ENCODE assay signal across 8 cellular contexts in genomic region chr7:150941983-150942590, GRCh38. TPM values are rescaled to one million over a fixed set of nuclear protein-coding genes. Genes with fewer than 3 reads are reported as not detected.
DNase-seq lines count a peak whose midpoint lies in the region; ATAC-seq and TF ChIP-seq lines count a peak whose summit lies in the region.

No MANE protein-coding gene starts in this region.

- intact Hi-C loops in Calu3 (cut with micrococcal nuclease; ENCODE audit: unreplicated experiment): no loop called here
- intact Hi-C loops in activated CD4-positive, alpha-beta T cell treated with anti-CD3 and anti-CD28 coated beads for 36 hours (cut with DNase I, micrococcal nuclease): no loop called here
- intact Hi-C loops in right cardiac atrium (cut with DNase I): no loop called here
- intact Hi-C loops in esophagus muscularis mucosa (cut with DNase I): no loop called here

- H3K4me3 ChIP-seq in Jurkat, Clone E6-1 (ENCODE audit: low read length): peak overlapping the region; percentile 5; the same call in 1 of the 2 replicates
- H3K4me3 ChIP-seq in right cardiac atrium (ENCODE audit: low read length) (no peak overlapping the region), HAP-1 (no peak overlapping the region), esophagus muscularis mucosa (no peak overlapping the region)

- WGBS in right cardiac atrium: 31% methylated on average over 14 of the region's 14 CpGs
- 29% methylated on average over 3 of the region's 14 CpGs for WGBS in esophagus muscularis mucosa

- peaks cover 69% of the 10 kb centered on the region for H3K27me3 Mint-ChIP-seq in Calu3 (ENCODE audit: unreplicated experiment)
- H3K27me3 Mint-ChIP-seq in activated CD4-positive, alpha-beta T cell treated with anti-CD3 and anti-CD28 coated beads for 36 hours: no peaks in the 10 kb centered on the region

- no peak for TF ChIP-seq EP300 in esophagus muscularis mucosa (IDR thresholded peaks at IDR 0.05)

- no peaks in the 10 kb centered on the region for H3K36me3 ChIP-seq in HAP-1 (replicated peaks)
- peaks cover 0 to 20% (median 5%) of the 10 kb centered on the region in 4 donors for H3K36me3 ChIP-seq in esophagus muscularis mucosa

- H3K27me3 ChIP-seq in right cardiac atrium (ENCODE audit: control insufficient read depth, insufficient read depth) (no peaks in the 10 kb centered on the region), HAP-1 (ENCODE audit: low read depth) (peaks cover 9% of the 10 kb centered on the region), esophagus muscularis mucosa (no peaks in the 10 kb centered on the region)

- H3K27ac ChIP-seq in right cardiac atrium (ENCODE audit: low read length): no peak overlapping the region
- no peak overlapping the region for H3K27ac ChIP-seq in esophagus muscularis mucosa (replicated peaks in 1 of 4)

- no TSS peak for BruUV-seq in Calu3 (replicated peaks; lab: Mats Ljungman, UMichigan)

- POLR2A ChIA-PET in activated CD4-positive, alpha-beta T cell treated with anti-CD3 and anti-CD28 coated beads for 36 hours (lab: Charles Lee): no interaction called here

- H3K4me1 Mint-ChIP-seq in Calu3 (ENCODE audit: low read depth, unreplicated experiment): no peaks in the 10 kb centered on the region
- peaks cover 41% of the 10 kb centered on the region for H3K4me1 Mint-ChIP-seq in activated CD4-positive, alpha-beta T cell treated with anti-CD3 and anti-CD28 coated beads for 36 hours
- peaks cover 35% of the 10 kb centered on the region for H3K4me1 Mint-ChIP-seq in stimulated activated effector memory CD8-positive, alpha-beta T cell treated with anti-CD3 and anti-CD28 coated beads, Interleukin-12 subunit alpha, Interleukin-12 subunit beta, amount 100 ng/mL, for 72 hours

- peak; percentile 87 for ATAC-seq in activated CD4-positive, alpha-beta T cell treated with anti-CD3 and anti-CD28 coated beads for 36 hours
- ATAC-seq in right cardiac atrium: peak; percentile 17 to 48
- peak; percentile 81 for ATAC-seq in stimulated activated effector memory CD8-positive, alpha-beta T cell treated with anti-CD3 and anti-CD28 coated beads, Interleukin-12 subunit alpha, Interleukin-12 subunit beta, amount 100 ng/mL, for 72 hours
- ATAC-seq in HG02588 (IDR thresholded peaks at IDR 0.05; ENCODE audit: unreplicated experiment): no peak

- no peak for TF ChIP-seq POLR2A in esophagus muscularis mucosa (IDR thresholded peaks at IDR 0.05; ENCODE audit: low read depth)

- H3K27ac Mint-ChIP-seq in Calu3 (ENCODE audit: unreplicated experiment): no peak overlapping the region
- no peak overlapping the region for H3K27ac Mint-ChIP-seq in activated CD4-positive, alpha-beta T cell treated with anti-CD3 and anti-CD28 coated beads for 36 hours
- peak overlapping the region; percentile 4 for H3K27ac Mint-ChIP-seq in stimulated activated effector memory CD8-positive, alpha-beta T cell treated with anti-CD3 and anti-CD28 coated beads, Interleukin-12 subunit alpha, Interleukin-12 subunit beta, amount 100 ng/mL, for 72 hours

- DNase-seq in Calu3: peak; percentile 23
- peak; percentile 82 for DNase-seq in Jurkat, Clone E6-1 (ENCODE audit: low read depth, low spot score)
- DNase-seq in activated CD4-positive, alpha-beta T cell treated with anti-CD3 and anti-CD28 coated beads for 36 hours: peak; percentile 70
- DNase-seq in right cardiac atrium: peak in 2 of 3 donors; percentile 81 to 87
- DNase-seq in stimulated activated effector memory CD8-positive, alpha-beta T cell treated with anti-CD3 and anti-CD28 coated beads, Interleukin-12 subunit alpha, Interleukin-12 subunit beta, amount 100 ng/mL, for 72 hours (ENCODE audit: low spot score in 2 of 2): peak; percentile 23 to 63
- no peak for DNase-seq in HAP-1 (ENCODE audit: low spot score in 2 of 2)
- no peak for DNase-seq in esophagus muscularis mucosa (ENCODE audit: extremely low spot score)

- CTCF ChIA-PET in Calu3 (lab: Charles Lee): no interaction called here
- CTCF ChIA-PET in activated CD4-positive, alpha-beta T cell treated with anti-CD3 and anti-CD28 coated beads for 36 hours (lab: Charles Lee): interaction anchor here (0.6 to 1.3 kb wide), 3 partner anchors 16 to 45 kb away, joined by 3 read pairs; no protein-coding TSS in a partner anchor

- peaks cover 4% of the 10 kb centered on the region for H3K4me1 ChIP-seq in right cardiac atrium (ENCODE audit: control insufficient read depth, insufficient read depth, low read length)
- H3K4me1 ChIP-seq in HAP-1: no peaks in the 10 kb centered on the region
- H3K4me1 ChIP-seq in esophagus muscularis mucosa: peaks cover 19 to 59% (median 47%) of the 10 kb centered on the region in 4 donors

- no peak overlapping the region for H3K4me3 Mint-ChIP-seq in Calu3 (ENCODE audit: low read depth, unreplicated experiment)
- H3K4me3 Mint-ChIP-seq in activated CD4-positive, alpha-beta T cell treated with anti-CD3 and anti-CD28 coated beads for 36 hours: no peak overlapping the region
- no peak overlapping the region for H3K4me3 Mint-ChIP-seq in stimulated activated effector memory CD8-positive, alpha-beta T cell treated with anti-CD3 and anti-CD28 coated beads, Interleukin-12 subunit alpha, Interleukin-12 subunit beta, amount 100 ng/mL, for 72 hours

- H3K36me3 Mint-ChIP-seq in Calu3 (ENCODE audit: insufficient read depth, unreplicated experiment): no peaks in the 10 kb centered on the region
- no peaks in the 10 kb centered on the region for H3K36me3 Mint-ChIP-seq in activated CD4-positive, alpha-beta T cell treated with anti-CD3 and anti-CD28 coated beads for 36 hours (ENCODE audit: low read depth)
- no peaks in the 10 kb centered on the region for H3K36me3 Mint-ChIP-seq in stimulated activated effector memory CD8-positive, alpha-beta T cell treated with anti-CD3 and anti-CD28 coated beads, Interleukin-12 subunit alpha, Interleukin-12 subunit beta, amount 100 ng/mL, for 72 hours

- H3K9me3 Mint-ChIP-seq in Calu3 (ENCODE audit: low read depth, unreplicated experiment): no peaks in the 10 kb centered on the region
- no peaks in the 10 kb centered on the region for H3K9me3 Mint-ChIP-seq in activated CD4-positive, alpha-beta T cell treated with anti-CD3 and anti-CD28 coated beads for 36 hours (ENCODE audit: low read depth)
- H3K9me3 Mint-ChIP-seq in stimulated activated effector memory CD8-positive, alpha-beta T cell treated with anti-CD3 and anti-CD28 coated beads, Interleukin-12 subunit alpha, Interleukin-12 subunit beta, amount 100 ng/mL, for 72 hours: no peaks in the 10 kb centered on the region

- TF ChIP-seq CTCF in Calu3 (IDR thresholded peaks at IDR 0.05; ENCODE audit: unreplicated experiment) (no peak), esophagus muscularis mucosa (IDR thresholded peaks at IDR 0.05) (no peak)

- H3K9me3 ChIP-seq in right cardiac atrium (ENCODE audit: control insufficient read depth, low read length) (no peaks in the 10 kb centered on the region), HAP-1 (no peaks in the 10 kb centered on the region), esophagus muscularis mucosa (no peaks in the 10 kb centered on the region)

- in situ Hi-C loops in HAP-1 (cut with MboI; ENCODE audit: low sequenced_read_pairs): no loop called here

RNA-seq across cellular contexts. Expression of gene KCNH2, which starts 36.0 kb away (rescaled TPM):
- 0.45 and 0.66 TPM in 2 replicates for total RNA-seq in Calu3 (2022)
- 43.6 TPM for polyA plus RNA-seq in Jurkat, Clone E6-1 (2012; ENCODE audit: insufficient read depth, insufficient read length)
- total RNA-seq in activated CD4-positive, alpha-beta T cell treated with anti-CD3 and anti-CD28 coated beads for 36 hours: under 1 TPM; 0.48 to 0.54 TPM
- 100 to 1,000 TPM; 113 to 163 (median 126) TPM for total RNA-seq in right cardiac atrium
- 132 TPM for polyA plus RNA-seq in right cardiac atrium
- total RNA-seq in esophagus muscularis mucosa: 10 to 100 TPM; 29.8 to 71.7 (median 42.5) TPM

RNA-seq across cellular contexts. Expression of gene NOS3, which starts 48.7 kb away (rescaled TPM):
- 0.71 and 1.1 TPM in 2 replicates for total RNA-seq in Calu3 (2022)
- polyA plus RNA-seq in Jurkat, Clone E6-1 (2012; ENCODE audit: insufficient read depth, insufficient read length): 8.5 TPM
- total RNA-seq in activated CD4-positive, alpha-beta T cell treated with anti-CD3 and anti-CD28 coated beads for 36 hours: 10 to 100 TPM in 1 of 2 experiments, 1 to 10 TPM in 1; 9.3 to 11.1 TPM
- 10 to 100 TPM; 20.5 to 80.4 (median 24.7) TPM for total RNA-seq in right cardiac atrium
- 13.5 TPM for polyA plus RNA-seq in right cardiac atrium
- total RNA-seq in esophagus muscularis mucosa: 10 to 100 TPM in 3 of 4 donors, 1 to 10 TPM in 1; 3.7 to 20.2 (median 16.2) TPM

Comparison
In these comparisons a context has a peak if more than half of its experiments do, and no peak if none do; other contexts are left out.
1. DNase-seq: peak in Calu3 (single experiment), Jurkat, Clone E6-1 (single experiment), activated CD4-positive, alpha-beta T cell treated with anti-CD3 and anti-CD28 coated beads for 36 hours (single experiment), right cardiac atrium (2 of 3) and stimulated activated effector memory CD8-positive, alpha-beta T cell treated with anti-CD3 and anti-CD28 coated beads, Interleukin-12 subunit alpha, Interleukin-12 subunit beta, amount 100 ng/mL, for 72 hours (2 of 2); none in HAP-1 (0 of 2) and esophagus muscularis mucosa (single experiment).
2. RNA of gene KCNH2, which starts 36.0 kb away (total RNA-seq): 113 to 163 TPM in right cardiac atrium and 29.8 to 71.7 TPM in esophagus muscularis mucosa; 0.48 to 0.54 TPM in activated CD4-positive, alpha-beta T cell treated with anti-CD3 and anti-CD28 coated beads for 36 hours and 0.45 to 0.66 TPM in Calu3; every median in the first group is over 10 times any median in the second.